ENCODE assay signal across 1 cellular context in the genomic region with DNA sequence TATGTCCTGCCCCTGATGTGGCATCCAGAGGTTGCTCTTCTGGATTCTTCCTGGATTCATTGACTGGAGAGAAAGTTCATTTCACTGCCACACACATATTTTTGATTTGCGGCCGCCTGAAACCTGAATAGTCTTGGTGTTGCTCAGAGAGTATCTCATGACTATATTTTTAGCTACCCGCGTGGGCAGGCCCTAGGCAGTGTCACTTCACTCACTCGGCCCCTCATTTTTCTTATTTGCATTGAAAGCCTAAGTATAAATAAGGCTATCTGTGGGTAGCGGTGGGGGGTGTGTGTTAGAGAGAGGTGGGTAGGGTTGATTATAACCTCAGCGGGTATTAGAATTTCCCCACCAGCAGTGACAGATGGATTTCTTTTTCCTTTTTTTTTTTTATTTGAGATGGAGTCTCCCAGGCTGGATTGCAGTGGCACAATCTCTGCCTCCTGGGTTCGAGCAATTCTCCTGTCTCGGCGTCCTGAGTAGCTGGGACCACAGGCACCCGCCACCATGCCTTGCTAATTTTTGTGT.
TF ChIP-seq lines count a peak whose summit lies in the region.

No MANE protein-coding gene starts in this region.

TF ChIP-seq in GM12878, 131 proteins besides CTCF, POLR2A, EP300 and RAD21 (continued from another document and continues in another):
- TF ChIP-seq, protein P1, sequence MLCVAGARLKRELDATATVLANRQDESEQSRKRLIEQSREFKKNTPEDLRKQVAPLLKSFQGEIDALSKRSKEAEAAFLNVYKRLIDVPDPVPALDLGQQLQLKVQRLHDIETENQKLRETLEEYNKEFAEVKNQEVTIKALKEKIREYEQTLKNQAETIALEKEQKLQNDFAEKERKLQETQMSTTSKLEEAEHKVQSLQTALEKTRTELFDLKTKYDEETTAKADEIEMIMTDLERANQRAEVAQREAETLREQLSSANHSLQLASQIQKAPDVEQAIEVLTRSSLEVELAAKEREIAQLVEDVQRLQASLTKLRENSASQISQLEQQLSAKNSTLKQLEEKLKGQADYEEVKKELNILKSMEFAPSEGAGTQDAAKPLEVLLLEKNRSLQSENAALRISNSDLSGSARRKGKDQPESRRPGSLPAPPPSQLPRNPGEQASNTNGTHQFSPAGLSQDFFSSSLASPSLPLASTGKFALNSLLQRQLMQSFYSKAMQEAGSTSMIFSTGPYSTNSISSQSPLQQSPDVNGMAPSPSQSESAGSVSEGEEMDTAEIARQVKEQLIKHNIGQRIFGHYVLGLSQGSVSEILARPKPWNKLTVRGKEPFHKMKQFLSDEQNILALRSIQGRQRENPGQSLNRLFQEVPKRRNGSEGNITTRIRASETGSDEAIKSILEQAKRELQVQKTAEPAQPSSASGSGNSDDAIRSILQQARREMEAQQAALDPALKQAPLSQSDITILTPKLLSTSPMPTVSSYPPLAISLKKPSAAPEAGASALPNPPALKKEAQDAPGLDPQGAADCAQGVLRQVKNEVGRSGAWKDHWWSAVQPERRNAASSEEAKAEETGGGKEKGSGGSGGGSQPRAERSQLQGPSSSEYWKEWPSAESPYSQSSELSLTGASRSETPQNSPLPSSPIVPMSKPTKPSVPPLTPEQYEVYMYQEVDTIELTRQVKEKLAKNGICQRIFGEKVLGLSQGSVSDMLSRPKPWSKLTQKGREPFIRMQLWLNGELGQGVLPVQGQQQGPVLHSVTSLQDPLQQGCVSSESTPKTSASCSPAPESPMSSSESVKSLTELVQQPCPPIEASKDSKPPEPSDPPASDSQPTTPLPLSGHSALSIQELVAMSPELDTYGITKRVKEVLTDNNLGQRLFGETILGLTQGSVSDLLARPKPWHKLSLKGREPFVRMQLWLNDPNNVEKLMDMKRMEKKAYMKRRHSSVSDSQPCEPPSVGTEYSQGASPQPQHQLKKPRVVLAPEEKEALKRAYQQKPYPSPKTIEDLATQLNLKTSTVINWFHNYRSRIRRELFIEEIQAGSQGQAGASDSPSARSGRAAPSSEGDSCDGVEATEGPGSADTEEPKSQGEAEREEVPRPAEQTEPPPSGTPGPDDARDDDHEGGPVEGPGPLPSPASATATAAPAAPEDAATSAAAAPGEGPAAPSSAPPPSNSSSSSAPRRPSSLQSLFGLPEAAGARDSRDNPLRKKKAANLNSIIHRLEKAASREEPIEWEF (IDR thresholded peaks at IDR 0.05; ENCODE audit: insufficient replicate concordance, low read depth, low read length), result no peak
- TF ChIP-seq SP1 (IDR thresholded peaks at IDR 0.05; ENCODE audit: low read depth, low read length) (peak; percentile 16), NBN (IDR thresholded peaks at IDR 0.05) (peak; percentile 52; the same call in 1 of the 2 replicates), SMARCA5 (IDR thresholded peaks at IDR 0.05) (peak; percentile 2; the same call in 1 of the 2 replicates), ATF7 (IDR thresholded peaks at IDR 0.05; ENCODE audit: low read depth) (peak; percentile 85), EGR1 (IDR thresholded peaks at IDR 0.05; ENCODE audit: borderline replicate concordance in 1 of 2, low read depth in 2 of 2, low read length in 2 of 2) (peak in 1 of 2 experiments; percentile 46; a peak in 1 of 3 replicates), TCF7 (IDR thresholded peaks at IDR 0.05; ENCODE audit: borderline replicate concordance) (no peak), ZNF384 (IDR thresholded peaks at IDR 0.05; ENCODE audit: borderline replicate concordance, low read depth, low read length) (peak; percentile 48; the same call in 1 of the 2 replicates), ZBED1 (IDR thresholded peaks at IDR 0.05; ENCODE audit: borderline replicate concordance) (peak; percentile 46; the same call in 1 of the 2 replicates), IRF4 (IDR thresholded peaks at IDR 0.05; ENCODE audit: low read depth, low read length) (no peak), MEF2B (IDR thresholded peaks at IDR 0.05; ENCODE audit: partially characterized antibody, poor library complexity, severe bottlenecking) (peak; percentile 90), SMC3 (IDR thresholded peaks at IDR 0.05; ENCODE audit: borderline replicate concordance, low read length) (0 out of 2 replicates have a peak, but pooled peaks have one; percentile 2), JUNB (IDR thresholded peaks at IDR 0.05) (peak; percentile 46), PAX8 (IDR thresholded peaks at IDR 0.05) (no peak), CREB1 (IDR thresholded peaks at IDR 0.05; ENCODE audit: low read depth) (0 out of 2 replicates have a peak, but pooled peaks have one; percentile 59), IKZF2 (IDR thresholded peaks at IDR 0.05) (peak; percentile 16 to 54; a peak in 2 of 4 replicates), MXI1 (IDR thresholded peaks at IDR 0.05; ENCODE audit: low read depth, low read length) (peak; percentile 15), MTA2 (IDR thresholded peaks at IDR 0.05; ENCODE audit: low read depth) (peak; percentile 50; the same call in 1 of the 2 replicates), RUNX3 (IDR thresholded peaks at IDR 0.05; ENCODE audit: low read length) (peak; percentile 79), ZNF207 (IDR thresholded peaks at IDR 0.05; ENCODE audit: borderline replicate concordance) (0 out of 2 replicates have a peak, but pooled peaks have one; percentile 50), RCOR1 (conservative IDR thresholded peaks at IDR 0.05; ENCODE audit: low read depth, low read length) (0 out of 2 replicates have a peak, but pooled peaks have one; percentile 74), FOXM1 (IDR thresholded peaks at IDR 0.05; ENCODE audit: low read depth, low read length) (peak; percentile 90; the same call in 1 of the 2 replicates), BCL11A (IDR thresholded peaks at IDR 0.05; ENCODE audit: low read depth, low read length) (peak; percentile 69), CBFB (IDR thresholded peaks at IDR 0.05; ENCODE audit: low read depth) (peak; percentile 65), JUND (IDR thresholded peaks at IDR 0.05; ENCODE audit: low read depth, low read length) (peak; percentile 25; the same call in 1 of the 2 replicates), CBX3 (IDR thresholded peaks at IDR 0.05; ENCODE audit: borderline replicate concordance, low read depth) (no peak), MTA3 (IDR thresholded peaks at IDR 0.05; ENCODE audit: borderline replicate concordance, low read length) (peak; percentile 70; the same call in 1 of the 2 replicates), HDGF (IDR thresholded peaks at IDR 0.05) (peak; percentile 89; the same call in 1 of the 2 replicates), POU2F2 (IDR thresholded peaks at IDR 0.05; ENCODE audit: borderline replicate concordance, low read depth, low read length) (peak; percentile 81; the same call in 2 of the 3 replicates)
- TF ChIP-seq, protein P2, sequence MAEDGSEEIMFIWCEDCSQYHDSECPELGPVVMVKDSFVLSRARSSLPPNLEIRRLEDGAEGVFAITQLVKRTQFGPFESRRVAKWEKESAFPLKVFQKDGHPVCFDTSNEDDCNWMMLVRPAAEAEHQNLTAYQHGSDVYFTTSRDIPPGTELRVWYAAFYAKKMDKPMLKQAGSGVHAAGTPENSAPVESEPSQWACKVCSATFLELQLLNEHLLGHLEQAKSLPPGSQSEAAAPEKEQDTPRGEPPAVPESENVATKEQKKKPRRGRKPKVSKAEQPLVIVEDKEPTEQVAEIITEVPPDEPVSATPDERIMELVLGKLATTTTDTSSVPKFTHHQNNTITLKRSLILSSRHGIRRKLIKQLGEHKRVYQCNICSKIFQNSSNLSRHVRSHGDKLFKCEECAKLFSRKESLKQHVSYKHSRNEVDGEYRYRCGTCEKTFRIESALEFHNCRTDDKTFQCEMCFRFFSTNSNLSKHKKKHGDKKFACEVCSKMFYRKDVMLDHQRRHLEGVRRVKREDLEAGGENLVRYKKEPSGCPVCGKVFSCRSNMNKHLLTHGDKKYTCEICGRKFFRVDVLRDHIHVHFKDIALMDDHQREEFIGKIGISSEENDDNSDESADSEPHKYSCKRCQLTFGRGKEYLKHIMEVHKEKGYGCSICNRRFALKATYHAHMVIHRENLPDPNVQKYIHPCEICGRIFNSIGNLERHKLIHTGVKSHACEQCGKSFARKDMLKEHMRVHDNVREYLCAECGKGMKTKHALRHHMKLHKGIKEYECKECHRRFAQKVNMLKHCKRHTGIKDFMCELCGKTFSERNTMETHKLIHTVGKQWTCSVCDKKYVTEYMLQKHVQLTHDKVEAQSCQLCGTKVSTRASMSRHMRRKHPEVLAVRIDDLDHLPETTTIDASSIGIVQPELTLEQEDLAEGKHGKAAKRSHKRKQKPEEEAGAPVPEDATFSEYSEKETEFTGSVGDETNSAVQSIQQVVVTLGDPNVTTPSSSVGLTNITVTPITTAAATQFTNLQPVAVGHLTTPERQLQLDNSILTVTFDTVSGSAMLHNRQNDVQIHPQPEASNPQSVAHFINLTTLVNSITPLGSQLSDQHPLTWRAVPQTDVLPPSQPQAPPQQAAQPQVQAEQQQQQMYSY (CRISPR knock-in tag; IDR thresholded peaks at IDR 0.05), result no peak
- TF ChIP-seq, protein P3, sequence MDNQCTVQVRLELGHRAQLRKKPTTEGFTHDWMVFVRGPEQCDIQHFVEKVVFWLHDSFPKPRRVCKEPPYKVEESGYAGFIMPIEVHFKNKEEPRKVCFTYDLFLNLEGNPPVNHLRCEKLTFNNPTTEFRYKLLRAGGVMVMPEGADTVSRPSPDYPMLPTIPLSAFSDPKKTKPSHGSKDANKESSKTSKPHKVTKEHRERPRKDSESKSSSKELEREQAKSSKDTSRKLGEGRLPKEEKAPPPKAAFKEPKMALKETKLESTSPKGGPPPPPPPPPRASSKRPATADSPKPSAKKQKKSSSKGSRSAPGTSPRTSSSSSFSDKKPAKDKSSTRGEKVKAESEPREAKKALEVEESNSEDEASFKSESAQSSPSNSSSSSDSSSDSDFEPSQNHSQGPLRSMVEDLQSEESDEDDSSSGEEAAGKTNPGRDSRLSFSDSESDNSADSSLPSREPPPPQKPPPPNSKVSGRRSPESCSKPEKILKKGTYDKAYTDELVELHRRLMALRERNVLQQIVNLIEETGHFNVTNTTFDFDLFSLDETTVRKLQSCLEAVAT (IDR thresholded peaks at IDR 0.05), result peak; percentile 90
- TF ChIP-seq, protein P4, sequence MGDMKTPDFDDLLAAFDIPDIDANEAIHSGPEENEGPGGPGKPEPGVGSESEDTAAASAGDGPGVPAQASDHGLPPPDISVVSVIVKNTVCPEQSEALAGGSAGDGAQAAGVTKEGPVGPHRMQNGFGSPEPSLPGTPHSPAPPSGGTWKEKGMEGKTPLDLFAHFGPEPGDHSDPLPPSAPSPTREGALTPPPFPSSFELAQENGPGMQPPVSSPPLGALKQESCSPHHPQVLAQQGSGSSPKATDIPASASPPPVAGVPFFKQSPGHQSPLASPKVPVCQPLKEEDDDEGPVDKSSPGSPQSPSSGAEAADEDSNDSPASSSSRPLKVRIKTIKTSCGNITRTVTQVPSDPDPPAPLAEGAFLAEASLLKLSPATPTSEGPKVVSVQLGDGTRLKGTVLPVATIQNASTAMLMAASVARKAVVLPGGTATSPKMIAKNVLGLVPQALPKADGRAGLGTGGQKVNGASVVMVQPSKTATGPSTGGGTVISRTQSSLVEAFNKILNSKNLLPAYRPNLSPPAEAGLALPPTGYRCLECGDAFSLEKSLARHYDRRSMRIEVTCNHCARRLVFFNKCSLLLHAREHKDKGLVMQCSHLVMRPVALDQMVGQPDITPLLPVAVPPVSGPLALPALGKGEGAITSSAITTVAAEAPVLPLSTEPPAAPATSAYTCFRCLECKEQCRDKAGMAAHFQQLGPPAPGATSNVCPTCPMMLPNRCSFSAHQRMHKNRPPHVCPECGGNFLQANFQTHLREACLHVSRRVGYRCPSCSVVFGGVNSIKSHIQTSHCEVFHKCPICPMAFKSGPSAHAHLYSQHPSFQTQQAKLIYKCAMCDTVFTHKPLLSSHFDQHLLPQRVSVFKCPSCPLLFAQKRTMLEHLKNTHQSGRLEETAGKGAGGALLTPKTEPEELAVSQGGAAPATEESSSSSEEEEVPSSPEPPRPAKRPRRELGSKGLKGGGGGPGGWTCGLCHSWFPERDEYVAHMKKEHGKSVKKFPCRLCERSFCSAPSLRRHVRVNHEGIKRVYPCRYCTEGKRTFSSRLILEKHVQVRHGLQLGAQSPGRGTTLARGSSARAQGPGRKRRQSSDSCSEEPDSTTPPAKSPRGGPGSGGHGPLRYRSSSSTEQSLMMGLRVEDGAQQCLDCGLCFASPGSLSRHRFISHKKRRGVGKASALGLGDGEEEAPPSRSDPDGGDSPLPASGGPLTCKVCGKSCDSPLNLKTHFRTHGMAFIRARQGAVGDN (IDR thresholded peaks at IDR 0.05), result 0 out of 2 replicates have a peak, but pooled peaks have one; percentile 24
- TF ChIP-seq, protein P5, sequence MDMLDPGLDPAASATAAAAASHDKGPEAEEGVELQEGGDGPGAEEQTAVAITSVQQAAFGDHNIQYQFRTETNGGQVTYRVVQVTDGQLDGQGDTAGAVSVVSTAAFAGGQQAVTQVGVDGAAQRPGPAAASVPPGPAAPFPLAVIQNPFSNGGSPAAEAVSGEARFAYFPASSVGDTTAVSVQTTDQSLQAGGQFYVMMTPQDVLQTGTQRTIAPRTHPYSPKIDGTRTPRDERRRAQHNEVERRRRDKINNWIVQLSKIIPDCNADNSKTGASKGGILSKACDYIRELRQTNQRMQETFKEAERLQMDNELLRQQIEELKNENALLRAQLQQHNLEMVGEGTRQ (IDR thresholded peaks at IDR 0.05; ENCODE audit: borderline replicate concordance, low read depth, low read length), result no peak
- TF ChIP-seq, protein P6, sequence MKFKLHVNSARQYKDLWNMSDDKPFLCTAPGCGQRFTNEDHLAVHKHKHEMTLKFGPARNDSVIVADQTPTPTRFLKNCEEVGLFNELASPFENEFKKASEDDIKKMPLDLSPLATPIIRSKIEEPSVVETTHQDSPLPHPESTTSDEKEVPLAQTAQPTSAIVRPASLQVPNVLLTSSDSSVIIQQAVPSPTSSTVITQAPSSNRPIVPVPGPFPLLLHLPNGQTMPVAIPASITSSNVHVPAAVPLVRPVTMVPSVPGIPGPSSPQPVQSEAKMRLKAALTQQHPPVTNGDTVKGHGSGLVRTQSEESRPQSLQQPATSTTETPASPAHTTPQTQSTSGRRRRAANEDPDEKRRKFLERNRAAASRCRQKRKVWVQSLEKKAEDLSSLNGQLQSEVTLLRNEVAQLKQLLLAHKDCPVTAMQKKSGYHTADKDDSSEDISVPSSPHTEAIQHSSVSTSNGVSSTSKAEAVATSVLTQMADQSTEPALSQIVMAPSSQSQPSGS (IDR thresholded peaks at IDR 0.05; ENCODE audit: low read length), result peak; percentile 71
- TF ChIP-seq, protein P7, sequence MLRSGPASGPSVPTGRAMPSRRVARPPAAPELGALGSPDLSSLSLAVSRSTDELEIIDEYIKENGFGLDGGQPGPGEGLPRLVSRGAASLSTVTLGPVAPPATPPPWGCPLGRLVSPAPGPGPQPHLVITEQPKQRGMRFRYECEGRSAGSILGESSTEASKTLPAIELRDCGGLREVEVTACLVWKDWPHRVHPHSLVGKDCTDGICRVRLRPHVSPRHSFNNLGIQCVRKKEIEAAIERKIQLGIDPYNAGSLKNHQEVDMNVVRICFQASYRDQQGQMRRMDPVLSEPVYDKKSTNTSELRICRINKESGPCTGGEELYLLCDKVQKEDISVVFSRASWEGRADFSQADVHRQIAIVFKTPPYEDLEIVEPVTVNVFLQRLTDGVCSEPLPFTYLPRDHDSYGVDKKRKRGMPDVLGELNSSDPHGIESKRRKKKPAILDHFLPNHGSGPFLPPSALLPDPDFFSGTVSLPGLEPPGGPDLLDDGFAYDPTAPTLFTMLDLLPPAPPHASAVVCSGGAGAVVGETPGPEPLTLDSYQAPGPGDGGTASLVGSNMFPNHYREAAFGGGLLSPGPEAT (IDR thresholded peaks at IDR 0.05; ENCODE audit: low read depth), result peak; percentile 67; the same call in 1 of the 2 replicates
